22 cellular contexts compared by ENCODE assay signal in genomic region chr7:159120540-159120919, GRCh38. TPM values are rescaled to one million over a fixed set of nuclear protein-coding genes. Genes with fewer than 3 reads are reported as not detected.
DNase-seq lines count a peak whose midpoint lies in the region; ATAC-seq and TF ChIP-seq lines count a peak whose summit lies in the region.
"Had no signal": no experiment of that assay in that cellular context is flagged by ENCODE, and none has a peak within 500 bp of the region (broad histone marks: within the 10 kb centered on the region; RNA-seq: fewer than 3 reads in every experiment).

No MANE protein-coding gene starts in this region.

- no peaks in the 10 kb centered on the region for H3K27me3 ChIP-seq in Peyer's patch
- no peaks in the 10 kb centered on the region for H3K27me3 ChIP-seq in endodermal cell (ENCODE audit: control insufficient read depth, insufficient read depth, low read length, poor library complexity, severe bottlenecking)
- H3K27me3 ChIP-seq in osteoblast (ENCODE audit: insufficient read depth, low read length), result no peaks in the 10 kb centered on the region
- H3K27me3 ChIP-seq in adrenal gland, result no peaks in the 10 kb centered on the region
- H3K27me3 ChIP-seq: BE2C; BLaER1 treated with 17β-estradiol and CSF1 and Interleukin-3, amounts not matched to agents 10 nM and 100 nM had no signal

- intact Hi-C loops in Right ventricle myocardium inferior (cut with DNase I), result no loop called here
- intact Hi-C loops in left ventricle myocardium superior (cut with micrococcal nuclease), result no loop called here
- intact Hi-C loops in adrenal gland (cut with DNase I), result no loop called here

- no peak overlapping the region for H3K27ac Mint-ChIP-seq in endodermal cell
- H3K27ac Mint-ChIP-seq: CD14-positive monocyte; CD4-positive, alpha-beta T cell; CD8-positive, alpha-beta memory T cell had no signal

- no peaks in the 10 kb centered on the region for H3K79me2 ChIP-seq in osteoblast (ENCODE audit: insufficient read depth, low read length)

- H3K27me3 Mint-ChIP-seq in endodermal cell (ENCODE audit: insufficient read depth), result no peaks in the 10 kb centered on the region

- H3K9me3 Mint-ChIP-seq in endodermal cell, result no peaks in the 10 kb centered on the region
- H3K9me3 Mint-ChIP-seq: CD4-positive, alpha-beta T cell had no signal

- H3K4me2 ChIP-seq in osteoblast (ENCODE audit: insufficient read depth, low read length), result no peak overlapping the region
- H3K4me2 ChIP-seq: A549; BLaER1 treated with 17β-estradiol and CSF1 and Interleukin-3, amounts not matched to agents 10 nM and 100 nM had no signal

- H3K36me3 Mint-ChIP-seq in endodermal cell (ENCODE audit: low read depth), result no peaks in the 10 kb centered on the region
- H3K36me3 Mint-ChIP-seq: CD14-positive monocyte; CD8-positive, alpha-beta memory T cell had no signal

- no peaks in the 10 kb centered on the region for H4K20me1 ChIP-seq in osteoblast (ENCODE audit: insufficient read depth, low read length)

- H3K9ac ChIP-seq in endodermal cell (ENCODE audit: extremely low read depth, low read length, poor library complexity, severe bottlenecking), result no peak overlapping the region
- H3K9ac ChIP-seq: BLaER1 treated with 17β-estradiol and CSF1 and Interleukin-3, amounts not matched to agents 10 nM and 100 nM; GM23248 had no signal

- no peak overlapping the region for H3K4me3 ChIP-seq in Peyer's patch
- no peak overlapping the region for H3K4me3 ChIP-seq in endodermal cell (ENCODE audit: low read length)
- H3K4me3 ChIP-seq in osteoblast (ENCODE audit: insufficient read depth, low read length), result no peak overlapping the region
- no peak overlapping the region for H3K4me3 ChIP-seq in adrenal gland
- H3K4me3 ChIP-seq: A549; BLaER1 treated with 17β-estradiol and CSF1 and Interleukin-3, amounts not matched to agents 10 nM and 100 nM; GM23248 had no signal

- no peak overlapping the region for H2AFZ ChIP-seq in osteoblast (ENCODE audit: low read length)
- H2AFZ ChIP-seq: GM23248 had no signal

- WGBS in endodermal cell (ENCODE audit: insufficient coverage in 1 of 2, insufficient read length in 1 of 2), 2 experiments, result 83 to 84% methylated on average over 1 to 7 of the region's 7 CpGs
- WGBS in adrenal gland, 4 donors, result 89 to 94% (median 91%) methylated on average over 7 of the region's 7 CpGs

- H3K4me1 Mint-ChIP-seq in endodermal cell, result peaks cover 8% of the 10 kb centered on the region
- H3K4me1 Mint-ChIP-seq: CD14-positive monocyte; CD8-positive, alpha-beta memory T cell had no signal

- H3K4me3 Mint-ChIP-seq in endodermal cell, result no peak overlapping the region
- H3K4me3 Mint-ChIP-seq: CD14-positive monocyte; CD4-positive, alpha-beta T cell; CD8-positive, alpha-beta memory T cell had no signal

- H3K4me1 ChIP-seq in Peyer's patch (no peaks in the 10 kb centered on the region), endodermal cell (ENCODE audit: control insufficient read depth, insufficient read depth, low read length) (no peaks in the 10 kb centered on the region), osteoblast (ENCODE audit: insufficient read depth, low read length) (no peaks in the 10 kb centered on the region), adrenal gland (replicated peaks in 1 of 2) (no peaks in the 10 kb centered on the region)
- H3K4me1 ChIP-seq: BE2C had no signal

- TF ChIP-seq POLR2A in Peyer's patch (IDR thresholded peaks at IDR 0.05) (no peak), adrenal gland (IDR thresholded peaks at IDR 0.05) (no peak)

- H3K27ac ChIP-seq in Peyer's patch, result no peak overlapping the region
- H3K27ac ChIP-seq in endodermal cell (ENCODE audit: low read depth, low read length), result no peak overlapping the region
- H3K27ac ChIP-seq in osteoblast (ENCODE audit: low read depth, low read length), result no peak overlapping the region
- no peak overlapping the region for H3K27ac ChIP-seq in adrenal gland
- H3K27ac ChIP-seq: A549; BLaER1 treated with 17β-estradiol and CSF1 and Interleukin-3, amounts not matched to agents 10 nM and 100 nM; GM23248 had no signal

- DNase-seq in Right ventricle myocardium inferior (ENCODE audit: missing footprints) (peak; percentile 37), left ventricle myocardium superior (no peak), Peyer's patch (peak in 2 of 3 donors; percentile 18), endodermal cell (peak; percentile 17), osteoblast (ENCODE audit: insufficient read length, low spot score, missing footprints) (peak; percentile 63), adrenal gland (no peak)
- no peak for DNase-seq in stimulated activated CD4-positive, alpha-beta T cell treated with anti-CD3 and anti-CD28 coated beads, Interleukin-1b, Interleukin-23, amount 100 ng/mL, for 48 hours
- DNase-seq: 8988T; ACHN; AML-193; BE2C; CD8-positive, alpha-beta memory T cell; DMS53; DMS79 treated with DMSO at 0.1 percent for 48 hours; GF-D8; GM23248; HCEC 1CT had no signal

- H3K36me3 ChIP-seq in Peyer's patch (no peaks in the 10 kb centered on the region), endodermal cell (ENCODE audit: control insufficient read depth, insufficient read depth, low read length) (no peaks in the 10 kb centered on the region), osteoblast (ENCODE audit: insufficient read depth, low read length) (no peaks in the 10 kb centered on the region), adrenal gland (replicated peaks in 1 of 2) (no peaks in the 10 kb centered on the region)
- H3K36me3 ChIP-seq: BE2C; BLaER1 treated with 17β-estradiol and CSF1 and Interleukin-3, amounts not matched to agents 10 nM and 100 nM had no signal

- no peak for TF ChIP-seq CTCF in Peyer's patch (IDR thresholded peaks at IDR 0.05)
- no peak for TF ChIP-seq CTCF in endodermal cell (conservative IDR thresholded peaks at IDR 0.05)
- TF ChIP-seq CTCF in osteoblast (IDR thresholded peaks at IDR 0.05; ENCODE audit: extremely low read depth, low read depth, low read length), result no peak
- no peak for TF ChIP-seq CTCF in adrenal gland (IDR thresholded peaks at IDR 0.05)

- H3K9me3 ChIP-seq in Peyer's patch (no peaks in the 10 kb centered on the region), endodermal cell (ENCODE audit: control insufficient read depth, low read length) (no peaks in the 10 kb centered on the region), osteoblast (ENCODE audit: low read depth, low read length) (no peaks in the 10 kb centered on the region), adrenal gland (replicated peaks in 1 of 3) (no peaks in the 10 kb centered on the region)
- H3K9me3 ChIP-seq: A549; BE2C; BLaER1 treated with 17β-estradiol and CSF1 and Interleukin-3, amounts not matched to agents 10 nM and 100 nM had no signal

- no peak for ATAC-seq in Right ventricle myocardium inferior
- ATAC-seq in left ventricle myocardium superior, result no peak
- ATAC-seq: A549 had no signal

RNA-seq across cellular contexts. Expression of gene VIPR2, which starts 24.1 kb away (rescaled TPM):
- total RNA-seq in Right ventricle myocardium inferior, result 17.0 TPM
- 21.3 TPM for total RNA-seq in left ventricle myocardium superior
- total RNA-seq in Peyer's patch, result 1 to 10 TPM in 3 of 4 donors, under 1 TPM in 1; 0.53 to 2.5 (median 1.8) TPM
- total RNA-seq in endodermal cell, result 1 to 10 TPM in 1 of 2 donors, under 1 TPM in 1; 0.64 to 1.8 TPM
- 0.57 TPM for polyA plus RNA-seq in endodermal cell (2013, experiment 1 of 2)
- polyA plus RNA-seq in endodermal cell (2013, experiment 2 of 2), result 0.41 TPM
- total RNA-seq in osteoblast, result not detected in 2 replicates
- total RNA-seq in adrenal gland, result 1 to 10 TPM in 5 of 8 donors, under 1 TPM in 3; 0.06 to 3.8 (median 1.5) TPM
- under 1 TPM; 0.07 to 0.97 (median 0.64) TPM for polyA plus RNA-seq in adrenal gland
- total RNA-seq: G401, GM23248 had no signal
- polyA plus RNA-seq: A549, CD14-positive monocyte, GM23248 had no signal

Comparison
In these comparisons a context has a peak if more than half of its experiments do, and no peak if none do; other contexts are left out.
1. DNase-seq: peak in Right ventricle myocardium inferior (single experiment), Peyer's patch (2 of 3), endodermal cell (single experiment) and osteoblast (single experiment); none in left ventricle myocardium superior (single experiment), adrenal gland (0 of 7) and stimulated activated CD4-positive, alpha-beta T cell treated with anti-CD3 and anti-CD28 coated beads, Interleukin-1b, Interleukin-23, amount 100 ng/mL, for 48 hours (single experiment).